Comparison of ENCODE assay signal across 19 cellular contexts in genomic region chr12:94716339-94716738, GRCh38.
DNase-seq lines count a peak whose midpoint lies in the region; ATAC-seq and TF ChIP-seq lines count a peak whose summit lies in the region.
"Had no signal": no experiment of that assay in that cellular context is flagged by ENCODE, and none has a peak within 500 bp of the region (broad histone marks: within the 10 kb centered on the region; RNA-seq: fewer than 3 reads in every experiment).

No MANE protein-coding gene starts in this region.

- H3K9me3 ChIP-seq in H9 (ENCODE audit: control insufficient read depth, low read depth, low read length) (no peaks in the 10 kb centered on the region), neural progenitor cell (ENCODE audit: low read depth) (no peaks in the 10 kb centered on the region), smooth muscle cell (replicated peaks; ENCODE audit: low read depth) (no peaks in the 10 kb centered on the region), A673 (ENCODE audit: low read depth, low read length, poor library complexity, severe bottlenecking) (no peaks in the 10 kb centered on the region)
- H3K9me3 ChIP-seq: A549 had no signal

- no peak overlapping the region for H4K8ac ChIP-seq in H9 (replicated peaks; ENCODE audit: insufficient read length, low read depth, low read length)

- peaks cover 4 to 10% of the 10 kb centered on the region in 2 experiments; a peak in 3 of 4 replicates for H3K4me1 Mint-ChIP-seq in H9
- peaks cover 40% of the 10 kb centered on the region for H3K4me1 Mint-ChIP-seq in neural progenitor cell
- H3K4me1 Mint-ChIP-seq: CD4-positive, alpha-beta memory T cell had no signal

- no CpG with 5 or more reads among the region's 6 CpGs for WGBS in H9 (ENCODE audit: extremely low coverage, insufficient read length, low lambda C conversion rate)
- 62% methylated on average over 6 of the region's 6 CpGs for WGBS in smooth muscle cell (ENCODE audit: low lambda C conversion rate)

- H3K56ac ChIP-seq in H9 (ENCODE audit: insufficient read length, low read depth, low read length): no peak overlapping the region

- H3K4me2 ChIP-seq in H9 (ENCODE audit: insufficient read depth, insufficient read length, low read length): no peak overlapping the region
- peak overlapping the region; percentile 42 for H3K4me2 ChIP-seq in neural progenitor cell
- H3K4me2 ChIP-seq in smooth muscle cell: peak overlapping the region; percentile 43
- H3K4me2 ChIP-seq: A549 had no signal

- no peak overlapping the region for H3K4ac ChIP-seq in H9 (ENCODE audit: low read depth, low read length)

- CTCF ChIA-PET in A673 (lab: Charles Lee): no interaction called here

- H3K36me3 Mint-ChIP-seq in H9 (ENCODE audit: insufficient read depth in 1 of 3, low read depth in 3 of 3) (no peaks in the 10 kb centered on the region), neural progenitor cell (no peaks in the 10 kb centered on the region)
- H3K36me3 Mint-ChIP-seq: CD4-positive, alpha-beta memory T cell had no signal

- no peak overlapping the region for H3K23ac ChIP-seq in H9 (ENCODE audit: insufficient read length, low read depth, low read length)

- H2BK15ac ChIP-seq in H9 (ENCODE audit: low read depth, low read length): no peak overlapping the region

- H3K27ac Mint-ChIP-seq in H9 (peak overlapping the region in 2 of 3 experiments; percentile 56 to 62; a peak in 2 of 7 replicates), neural progenitor cell (peak overlapping the region; percentile 69)
- H3K27ac Mint-ChIP-seq: CD4-positive, alpha-beta memory T cell; HFFc6 had no signal

- peak overlapping the region; percentile 75 for H2BK20ac ChIP-seq in H9 (ENCODE audit: low read depth, low read length, poor library complexity, severe bottlenecking)

- no peaks in the 10 kb centered on the region for H3K79me1 ChIP-seq in H9 (ENCODE audit: insufficient read depth, low read depth, low read length, poor library complexity, severe bottlenecking)

- H2BK5ac ChIP-seq in H9 (ENCODE audit: insufficient read length, low read length): no peak overlapping the region

- H2BK12ac ChIP-seq in H9 (ENCODE audit: insufficient read length, low read depth, low read length): no peak overlapping the region

- no peak overlapping the region for H3T11ph ChIP-seq in H9 (ENCODE audit: low read length)

- BruUV-seq in A673 (replicated peaks; lab: Mats Ljungman, UMichigan): no TSS peak

- no peaks in the 10 kb centered on the region for H3K79me2 ChIP-seq in H9 (ENCODE audit: insufficient read depth, low read length)
- H3K79me2 ChIP-seq in neural progenitor cell (ENCODE audit: low read depth): no peaks in the 10 kb centered on the region
- no peaks in the 10 kb centered on the region for H3K79me2 ChIP-seq in smooth muscle cell (ENCODE audit: low read depth)

- H3K9me3 Mint-ChIP-seq in H9 (no peaks in the 10 kb centered on the region), neural progenitor cell (no peaks in the 10 kb centered on the region)
- H3K9me3 Mint-ChIP-seq: CD4-positive, alpha-beta memory T cell; HFFc6 had no signal

- peak; percentile 58 for ATAC-seq in esophagus mucosa
- no peak for ATAC-seq in stimulated activated naive CD8-positive, alpha-beta T cell treated with anti-CD3 and anti-CD28 coated beads, Interleukin-15, Interleukin-2, amounts not matched to agents 100 U/mL and 50 U/mL, for 24 hours
- ATAC-seq: A549, HCT116 had no signal

- H3K4me3 ChIP-seq in neural progenitor cell (no peak overlapping the region), smooth muscle cell (no peak overlapping the region), A673 (ENCODE audit: low read depth, low read length, poor library complexity, severe bottlenecking) (no peak overlapping the region)
- H3K4me3 ChIP-seq: A549 had no signal

- no peaks in the 10 kb centered on the region for H3K23me2 ChIP-seq in H9 (ENCODE audit: insufficient read length, low read depth, low read length, poor library complexity, severe bottlenecking)

- no peak overlapping the region for H3K14ac ChIP-seq in H9 (ENCODE audit: insufficient read depth, low read length)

- no peak for TF ChIP-seq CTCF in H9 (conservative IDR thresholded peaks at IDR 0.05)
- no peak for TF ChIP-seq CTCF in neural progenitor cell (IDR thresholded peaks at IDR 0.05)
- no peak for TF ChIP-seq CTCF in smooth muscle cell (IDR thresholded peaks at IDR 0.05; ENCODE audit: borderline replicate concordance, insufficient read depth, poor library complexity, severe bottlenecking)
- TF ChIP-seq CTCF in A673 (conservative IDR thresholded peaks at IDR 0.05; ENCODE audit: low read depth, low read length): no peak

- H3K27me3 Mint-ChIP-seq in H9 (ENCODE audit: low read depth) (no peaks in the 10 kb centered on the region), neural progenitor cell (ENCODE audit: insufficient read depth, low read depth) (peaks cover 2% of the 10 kb centered on the region)

- H4K20me1 ChIP-seq in H9 (ENCODE audit: control insufficient read depth, insufficient read depth, insufficient read length) (no peaks in the 10 kb centered on the region), neural progenitor cell (ENCODE audit: low read depth) (no peaks in the 10 kb centered on the region), smooth muscle cell (ENCODE audit: low read depth) (no peaks in the 10 kb centered on the region)

- no peak overlapping the region for H3K18ac ChIP-seq in H9 (ENCODE audit: insufficient read length, low read depth, low read length)

- H2AFZ ChIP-seq in H9 (ENCODE audit: low read length) (no peak overlapping the region), neural progenitor cell (replicated peaks) (no peak overlapping the region), smooth muscle cell (ENCODE audit: low read depth) (no peak overlapping the region)

- no peak for DNase-seq in H9
- no peak for DNase-seq in neural progenitor cell (ENCODE audit: low spot score)
- no peak for DNase-seq in smooth muscle cell (lab: John Stamatoyannopoulos, UW; ENCODE audit: unreplicated experiment)
- no peak for DNase-seq in NCI-H1417 treated with DMSO at 0.1 percent for 48 hours (lab: John Stamatoyannopoulos, UW)
- no peak for DNase-seq in stimulated activated naive CD8-positive, alpha-beta T cell treated with anti-CD3 and anti-CD28 coated beads, Interleukin-15, Interleukin-2, amounts not matched to agents 100 U/mL and 50 U/mL, for 24 hours
- no peak for DNase-seq in NCI-H774 (lab: John Stamatoyannopoulos, UW)
- DNase-seq in A673 (ENCODE audit: low spot score): no peak
- DNase-seq: 8988T; C1 segment of cervical spinal cord; Calu3; CD4-positive, alpha-beta memory T cell; COR-L47; DMS53; DMS79 treated with DMSO at 0.1 percent for 48 hours; GF-D8; HFFc6 had no signal

- intact Hi-C loops in A673 (cut with micrococcal nuclease; ENCODE audit: unreplicated experiment): no loop called here

- no peak overlapping the region for H2BK120ac ChIP-seq in H9 (ENCODE audit: low read depth, low read length, poor library complexity, severe bottlenecking)

- H3K27me3 ChIP-seq in H9 (ENCODE audit: insufficient read depth, low read length) (no peaks in the 10 kb centered on the region), neural progenitor cell (no peaks in the 10 kb centered on the region), smooth muscle cell (ENCODE audit: low read depth) (no peaks in the 10 kb centered on the region), A673 (replicated peaks; ENCODE audit: insufficient read depth, low read depth, low read length, poor library complexity) (no peaks in the 10 kb centered on the region)

- no peak overlapping the region for H3K27ac ChIP-seq in H9 (ENCODE audit: insufficient read length, low read depth, low read length)
- no peak overlapping the region for H3K27ac ChIP-seq in neural progenitor cell
- H3K27ac ChIP-seq in smooth muscle cell (ENCODE audit: low read depth): no peak overlapping the region
- no peak overlapping the region for H3K27ac ChIP-seq in A673 (ENCODE audit: low read depth, low read length, poor library complexity, severe bottlenecking)
- H3K27ac ChIP-seq: A549 had no signal

- H3K4me1 ChIP-seq in H9 (ENCODE audit: insufficient read depth, low read length): no peaks in the 10 kb centered on the region
- peaks cover 26% of the 10 kb centered on the region for H3K4me1 ChIP-seq in neural progenitor cell
- peaks cover 21% of the 10 kb centered on the region for H3K4me1 ChIP-seq in smooth muscle cell (ENCODE audit: low read depth)
- no peaks in the 10 kb centered on the region for H3K4me1 ChIP-seq in A673 (ENCODE audit: insufficient read depth, low read length, poor library complexity, severe bottlenecking)
- H3K4me1 ChIP-seq: A549 had no signal

- H2AK5ac ChIP-seq in H9 (ENCODE audit: insufficient read length, low read length): no peak overlapping the region

- H3F3A ChIP-seq in neural progenitor cell (ENCODE audit: low read depth): peaks cover 8% of the 10 kb centered on the region
- H3F3A ChIP-seq in smooth muscle cell (ENCODE audit: low read depth): no peaks in the 10 kb centered on the region

- no peaks in the 10 kb centered on the region for H3K36me3 ChIP-seq in neural progenitor cell
- no peaks in the 10 kb centered on the region for H3K36me3 ChIP-seq in smooth muscle cell (ENCODE audit: low read depth)
- no peaks in the 10 kb centered on the region for H3K36me3 ChIP-seq in A673 (ENCODE audit: insufficient read depth, low read length, poor library complexity, severe bottlenecking)

- H3K9ac ChIP-seq in H9 (ENCODE audit: extremely low read depth, insufficient read length, low read length): no peak overlapping the region
- no peak overlapping the region for H3K9ac ChIP-seq in neural progenitor cell
- H3K9ac ChIP-seq in smooth muscle cell (ENCODE audit: low read depth): no peak overlapping the region

- no peak overlapping the region for H4K91ac ChIP-seq in H9 (ENCODE audit: insufficient read length, low read depth, low read length)

- POLR2A ChIA-PET in A673 (lab: Charles Lee; ENCODE audit: low non-redundant PET): no interaction called here

- no peak overlapping the region for H4K5ac ChIP-seq in H9 (ENCODE audit: insufficient read length, low read depth, low read length)

- no peak overlapping the region for H3K4me3 Mint-ChIP-seq in H9
- H3K4me3 Mint-ChIP-seq in neural progenitor cell: no peak overlapping the region
- H3K4me3 Mint-ChIP-seq: CD4-positive, alpha-beta memory T cell; HFFc6 had no signal
